ENCODE assay signal across 26 cellular contexts in the genomic region with DNA sequence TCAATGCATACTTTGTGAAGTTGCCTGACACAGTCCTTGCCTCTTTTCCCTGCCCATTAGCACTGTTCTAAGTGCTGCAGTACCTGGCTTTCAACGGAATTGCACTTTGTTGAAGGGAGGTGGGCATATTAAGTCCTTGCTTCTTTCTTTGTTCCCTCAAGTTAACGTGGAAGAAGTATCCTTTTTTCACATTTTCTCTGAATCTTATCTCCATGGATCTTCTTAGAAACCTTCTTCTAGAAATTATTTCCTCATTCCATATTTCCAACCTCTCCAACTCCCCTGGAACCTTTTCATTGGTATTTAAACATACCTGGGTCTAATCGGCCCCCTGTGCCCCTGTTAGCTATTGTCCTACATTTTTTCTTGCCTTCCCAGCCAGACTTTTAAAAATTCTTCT.
DNase-seq lines count a peak whose midpoint lies in the region; FAIRE-seq and TF ChIP-seq lines count a peak whose summit lies in the region.
"Had no signal": no experiment of that assay in that cellular context is flagged by ENCODE, and none has a peak within 500 bp of the region (broad histone marks: within the 10 kb centered on the region; RNA-seq: fewer than 3 reads in every experiment).

No MANE protein-coding gene starts in this region.

- FAIRE-seq in RCC 7860 (lab: Jason Lieb, UNC) = no peak
- FAIRE-seq: A204.1, G401.6, HTR-8/SVneo, urothelium cell line had no signal

- BruUV-seq in Caco-2 (replicated peaks; lab: Mats Ljungman, UMichigan) = no TSS peak

- CTCF ChIA-PET in activated CD4-positive, alpha-beta memory T cell treated with anti-CD3 and anti-CD28 coated beads, Interleukin-2, amount 10 ng/mL, durations not matched to agents 7 days and 5 days (lab: Charles Lee) = no interaction called here
- CTCF ChIA-PET in Caco-2 (lab: Charles Lee) = no interaction called here

- no peak overlapping the region for H3K27ac Mint-ChIP-seq in activated CD4-positive, alpha-beta memory T cell treated with anti-CD3 and anti-CD28 coated beads, Interleukin-2, amount 10 ng/mL, durations not matched to agents 7 days and 5 days
- no peak overlapping the region for H3K27ac Mint-ChIP-seq in Caco-2 (ENCODE audit: unreplicated experiment)
- H3K27ac Mint-ChIP-seq: neural progenitor cell had no signal

- H3K36me3 Mint-ChIP-seq in activated CD4-positive, alpha-beta memory T cell treated with anti-CD3 and anti-CD28 coated beads, Interleukin-2, amount 10 ng/mL, durations not matched to agents 7 days and 5 days (ENCODE audit: low read depth) = peaks cover 50% of the 10 kb centered on the region
- no peaks in the 10 kb centered on the region for H3K36me3 Mint-ChIP-seq in Caco-2 (ENCODE audit: insufficient read depth, unreplicated experiment)

- in situ Hi-C loops in KBM-7 (cut with MboI; ENCODE audit: low pct_unique_long_range_greater_than_20kb, low sequenced_read_pairs) (no loop called here), brain microvascular endothelial cell (cut with HindIII; ENCODE audit: low pct_ligation_motif_present, low sequenced_read_pairs) (no loop called here)

- H3K27me3 ChIP-seq in brain microvascular endothelial cell (replicated peaks) = no peaks in the 10 kb centered on the region
- H3K27me3 ChIP-seq in Caco-2 (replicated peaks; ENCODE audit: control insufficient read depth, insufficient read depth, low read length) = no peaks in the 10 kb centered on the region
- H3K27me3 ChIP-seq: heart left ventricle, neural progenitor cell, sigmoid colon had no signal

- H3K4me3 ChIP-seq in brain microvascular endothelial cell (ENCODE audit: low read depth, low read length) = no peak overlapping the region
- no peak overlapping the region for H3K4me3 ChIP-seq in Caco-2 (ENCODE audit: low read depth, low read length)
- H3K4me3 ChIP-seq: heart left ventricle, neural progenitor cell, sigmoid colon, SK-N-MC had no signal

- POLR2A ChIA-PET in activated CD4-positive, alpha-beta memory T cell treated with anti-CD3 and anti-CD28 coated beads, Interleukin-2, amount 10 ng/mL, durations not matched to agents 7 days and 5 days (lab: Charles Lee) = no interaction called here
- POLR2A ChIA-PET in Caco-2 (lab: Charles Lee) = no interaction called here

- peaks cover 3% of the 10 kb centered on the region for H3K9me3 Mint-ChIP-seq in activated CD4-positive, alpha-beta memory T cell treated with anti-CD3 and anti-CD28 coated beads, Interleukin-2, amount 10 ng/mL, durations not matched to agents 7 days and 5 days
- no peaks in the 10 kb centered on the region for H3K9me3 Mint-ChIP-seq in Caco-2 (ENCODE audit: unreplicated experiment)
- H3K9me3 Mint-ChIP-seq: neural progenitor cell had no signal

- no peaks in the 10 kb centered on the region for H3K4me1 ChIP-seq in Caco-2
- H3K4me1 ChIP-seq: neural progenitor cell, sigmoid colon had no signal

- H3K27me3 Mint-ChIP-seq in activated CD4-positive, alpha-beta memory T cell treated with anti-CD3 and anti-CD28 coated beads, Interleukin-2, amount 10 ng/mL, durations not matched to agents 7 days and 5 days = no peaks in the 10 kb centered on the region
- H3K27me3 Mint-ChIP-seq in Caco-2 (ENCODE audit: insufficient read depth, unreplicated experiment) = no peaks in the 10 kb centered on the region

- H3K4me1 Mint-ChIP-seq in activated CD4-positive, alpha-beta memory T cell treated with anti-CD3 and anti-CD28 coated beads, Interleukin-2, amount 10 ng/mL, durations not matched to agents 7 days and 5 days = peaks cover 17% of the 10 kb centered on the region
- peaks cover 15% of the 10 kb centered on the region for H3K4me1 Mint-ChIP-seq in Caco-2 (ENCODE audit: low read depth, unreplicated experiment)
- H3K4me1 Mint-ChIP-seq: neural progenitor cell had no signal

- H3K27ac ChIP-seq in 22Rv1 (peak overlapping the region; percentile 57), brain microvascular endothelial cell (peak overlapping the region; percentile 56), caudate nucleus (ENCODE audit: low read depth, low read length) (no peak overlapping the region)
- H3K27ac ChIP-seq: heart left ventricle, KMS-11, neural progenitor cell, sigmoid colon, SK-N-MC had no signal

- H3K4me3 Mint-ChIP-seq in activated CD4-positive, alpha-beta memory T cell treated with anti-CD3 and anti-CD28 coated beads, Interleukin-2, amount 10 ng/mL, durations not matched to agents 7 days and 5 days = no peak overlapping the region
- H3K4me3 Mint-ChIP-seq in Caco-2 (ENCODE audit: unreplicated experiment) = no peak overlapping the region
- H3K4me3 Mint-ChIP-seq: neural progenitor cell had no signal

- intact Hi-C loops in Caco-2 (cut with micrococcal nuclease; ENCODE audit: unreplicated experiment) = no loop called here

- H3K9me3 ChIP-seq in Caco-2 = no peaks in the 10 kb centered on the region
- H3K9me3 ChIP-seq: heart left ventricle, sigmoid colon had no signal

- TF ChIP-seq CTCF in 22Rv1 (IDR thresholded peaks at IDR 0.05) (no peak), brain microvascular endothelial cell (IDR thresholded peaks at IDR 0.05; ENCODE audit: low read depth, low read length, missing control alignments) (no peak), Caco-2 (IDR thresholded peaks at IDR 0.05; ENCODE audit: insufficient read depth in 1 of 2, low read depth in 1 of 2, low read length in 1 of 2, severe bottlenecking in 1 of 2, unreplicated experiment in 1 of 2) (no peak)

- no peaks in the 10 kb centered on the region for H3K36me3 ChIP-seq in brain microvascular endothelial cell (replicated peaks)
- no peaks in the 10 kb centered on the region for H3K36me3 ChIP-seq in Caco-2 (ENCODE audit: control insufficient read depth, insufficient read depth, low read length)
- H3K36me3 ChIP-seq: neural progenitor cell had no signal

- peak; percentile 49 for DNase-seq in KBM-7
- no peak for DNase-seq in brain microvascular endothelial cell
- peak; percentile 74 for DNase-seq in kidney glomerular epithelial cell (lab: John Stamatoyannopoulos, UW)
- DNase-seq in activated CD4-positive, alpha-beta memory T cell treated with anti-CD3 and anti-CD28 coated beads, Interleukin-2, amount 10 ng/mL, durations not matched to agents 7 days and 5 days = no peak
- DNase-seq in caudate nucleus (lab: John Stamatoyannopoulos, UW) = no peak
- no peak for DNase-seq in RCC 7860 (ENCODE audit: low spot score)
- no peak for DNase-seq in Caco-2
- DNase-seq: activated CD4-positive, alpha-beta T cell treated with anti-CD3 and anti-CD28 coated beads, Interleukin-2, amount 50 U/mL, for 1 hour; activated naive CD4-positive, alpha-beta T cell treated with Interleukin-2 at 50 U/mL for 16 hours; heart left ventricle; left cardiac atrium; NCI-H1417 treated with DMSO at 0.1 percent for 48 hours; NCI-H345; NCI-H748 treated with DMSO at 0.1 percent for 48 hours; posterior cingulate gyrus; sigmoid colon; stimulated activated CD4-positive, alpha-beta T cell treated with anti-CD3 and anti-CD28 coated beads, Interleukin-15, amount 100 ng/mL, for 24 hours; stimulated activated naive CD4-positive, alpha-beta T cell treated with Interleukin-2 at 50 U/mL for 16 hours had no signal

Comparison
In these comparisons a context has a peak if more than half of its experiments do, and no peak if none do; other contexts are left out.
1. DNase-seq: peak in KBM-7 (single experiment) and kidney glomerular epithelial cell (single experiment); none in brain microvascular endothelial cell (single experiment), activated CD4-positive, alpha-beta memory T cell treated with anti-CD3 and anti-CD28 coated beads, Interleukin-2, amount 10 ng/mL, durations not matched to agents 7 days and 5 days (single experiment), caudate nucleus (0 of 61), RCC 7860 (single experiment) and Caco-2 (0 of 2).